ENCODE assay signal across 25 cellular contexts in the genomic region with DNA sequence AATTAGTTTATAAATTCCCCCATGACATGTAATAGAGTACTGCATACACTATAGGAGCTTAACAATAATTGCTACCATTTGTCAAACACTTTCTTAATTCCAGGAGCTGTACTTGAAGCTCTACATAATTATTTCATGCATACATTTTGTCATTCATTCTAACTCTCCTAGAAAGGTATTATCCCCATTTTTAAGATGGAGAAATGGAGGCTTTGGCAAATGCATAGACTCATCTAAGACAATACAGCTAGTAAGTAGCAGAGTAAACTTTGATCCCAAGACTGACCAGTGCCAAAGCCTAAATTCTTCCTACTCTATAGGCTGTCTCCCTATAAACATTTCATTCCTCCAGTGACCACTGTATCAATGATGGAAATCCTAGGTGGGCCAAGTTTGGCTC. TPM values are rescaled to one million over a fixed set of nuclear protein-coding genes. Genes with fewer than 3 reads are reported as not detected.
A peak's percentile ranks its signal among the peaks of the same experiment; 100 is the strongest.
DNase-seq lines count a peak whose midpoint lies in the region; ATAC-seq, FAIRE-seq and TF ChIP-seq lines count a peak whose summit lies in the region.
"Had no signal": no experiment of that assay in that cellular context is flagged by ENCODE, and none has a peak within 500 bp of the region (broad histone marks: within the 10 kb centered on the region; RNA-seq: fewer than 3 reads in every experiment).

No MANE protein-coding gene starts in this region.

- ATAC-seq in HepG2 (no peak), right lobe of liver (no peak)
- no peak for ATAC-seq in central memory CD8-positive, alpha-beta T cell (replicated peaks; ENCODE audit: extremely low read depth, poor library complexity, severe bottlenecking)
- no peak for ATAC-seq in activated naive CD4-positive, alpha-beta T cell treated with anti-CD3 and anti-CD28 coated beads, Interleukin-2, amount 50 U/mL, for 72 hours
- ATAC-seq: GM23338, HCT116 had no signal

- peak overlapping the region; percentile 26 for H3K27ac Mint-ChIP-seq in activated T-helper 2 cell treated with anti-CD3 and anti-CD28 coated beads, Interferon-gamma antibody, Interleukin-2, Interleukin-4, amounts not matched to agents 10 μg/mL and 5 μg/mL and 100 μg/mL, durations not matched to agents 14 hours and 24 hours and 36 hours
- peak overlapping the region; percentile 91 for H3K27ac Mint-ChIP-seq in central memory CD8-positive, alpha-beta T cell (ENCODE audit: low read depth)
- H3K27ac Mint-ChIP-seq in nephron: peak overlapping the region in 2 of 3 experiments; percentile 76 to 87
- no peak overlapping the region for H3K27ac Mint-ChIP-seq in HFFc6
- no peak overlapping the region for H3K27ac Mint-ChIP-seq in activated naive CD4-positive, alpha-beta T cell treated with anti-CD3 and anti-CD28 coated beads, Interleukin-2, amount 50 U/mL, for 72 hours
- H3K27ac Mint-ChIP-seq: GM23338, H9 had no signal

- H3K4me3 Mint-ChIP-seq in activated T-helper 2 cell treated with anti-CD3 and anti-CD28 coated beads, Interferon-gamma antibody, Interleukin-2, Interleukin-4, amounts not matched to agents 10 μg/mL and 5 μg/mL and 100 μg/mL, durations not matched to agents 14 hours and 24 hours and 36 hours (ENCODE audit: low read depth): no peak overlapping the region
- H3K4me3 Mint-ChIP-seq in central memory CD8-positive, alpha-beta T cell: no peak overlapping the region
- H3K4me3 Mint-ChIP-seq in nephron: no peak overlapping the region
- no peak overlapping the region for H3K4me3 Mint-ChIP-seq in HFFc6
- H3K4me3 Mint-ChIP-seq: CD4-positive, alpha-beta memory T cell; GM23338; H9 had no signal

- no peaks in the 10 kb centered on the region for H3K9me3 ChIP-seq in HepG2 (ENCODE audit: low read length)
- H3K9me3 ChIP-seq in right lobe of liver: no peaks in the 10 kb centered on the region

- TF ChIP-seq POLR2A in HepG2 (IDR thresholded peaks at IDR 0.05; ENCODE audit: insufficient read depth in 1 of 2, low read depth in 2 of 2, low read length in 2 of 2) (no peak), right lobe of liver (IDR thresholded peaks at IDR 0.05) (no peak)

- peaks cover 13% of the 10 kb centered on the region for H3K9me3 Mint-ChIP-seq in activated T-helper 2 cell treated with anti-CD3 and anti-CD28 coated beads, Interferon-gamma antibody, Interleukin-2, Interleukin-4, amounts not matched to agents 10 μg/mL and 5 μg/mL and 100 μg/mL, durations not matched to agents 14 hours and 24 hours and 36 hours
- no peaks in the 10 kb centered on the region for H3K9me3 Mint-ChIP-seq in central memory CD8-positive, alpha-beta T cell
- H3K9me3 Mint-ChIP-seq in nephron: no peaks in the 10 kb centered on the region
- H3K9me3 Mint-ChIP-seq in HFFc6: no peaks in the 10 kb centered on the region
- H3K9me3 Mint-ChIP-seq in activated naive CD4-positive, alpha-beta T cell treated with anti-CD3 and anti-CD28 coated beads, Interleukin-2, amount 50 U/mL, for 72 hours: peaks cover 0 to 8% of the 10 kb centered on the region in 2 donors
- H3K9me3 Mint-ChIP-seq: CD4-positive, alpha-beta memory T cell; GM23338; H9 had no signal

- TF ChIP-seq EP300 in HepG2 (IDR thresholded peaks at IDR 0.05; ENCODE audit: low read depth in 2 of 2, low read length in 2 of 2) (no peak), HepG2 (CRISPR knock-in tag; IDR thresholded peaks at IDR 0.05; ENCODE audit: borderline replicate concordance) (no peak)

- no peaks in the 10 kb centered on the region for H3K79me2 ChIP-seq in HepG2 (ENCODE audit: insufficient read depth, low read length)

- H3K27ac ChIP-seq in HepG2 (ENCODE audit: extremely low read length, insufficient read depth, low read length) (no peak overlapping the region), right lobe of liver (no peak overlapping the region)

- H2AFZ ChIP-seq in HepG2 (ENCODE audit: low read length): no peak overlapping the region
- H2AFZ ChIP-seq: GM23338 had no signal

- H4K20me1 ChIP-seq in HepG2 (ENCODE audit: insufficient read depth, low read length): no peaks in the 10 kb centered on the region

- peaks cover 87% of the 10 kb centered on the region for H3K4me1 Mint-ChIP-seq in activated T-helper 2 cell treated with anti-CD3 and anti-CD28 coated beads, Interferon-gamma antibody, Interleukin-2, Interleukin-4, amounts not matched to agents 10 μg/mL and 5 μg/mL and 100 μg/mL, durations not matched to agents 14 hours and 24 hours and 36 hours (ENCODE audit: low read depth)
- peaks cover 68% of the 10 kb centered on the region for H3K4me1 Mint-ChIP-seq in central memory CD8-positive, alpha-beta T cell
- H3K4me1 Mint-ChIP-seq in nephron (peaks cover 51% of the 10 kb centered on the region), HFFc6 (ENCODE audit: low read depth) (peaks cover 48% of the 10 kb centered on the region)

- H3K27me3 Mint-ChIP-seq in activated T-helper 2 cell treated with anti-CD3 and anti-CD28 coated beads, Interferon-gamma antibody, Interleukin-2, Interleukin-4, amounts not matched to agents 10 μg/mL and 5 μg/mL and 100 μg/mL, durations not matched to agents 14 hours and 24 hours and 36 hours (ENCODE audit: low read depth): no peaks in the 10 kb centered on the region
- H3K27me3 Mint-ChIP-seq in central memory CD8-positive, alpha-beta T cell: no peaks in the 10 kb centered on the region
- H3K27me3 Mint-ChIP-seq in nephron (ENCODE audit: low read depth) (peaks cover 5% of the 10 kb centered on the region), HFFc6 (ENCODE audit: insufficient read depth) (peaks cover 7% of the 10 kb centered on the region)
- H3K27me3 Mint-ChIP-seq: CD4-positive, alpha-beta memory T cell had no signal

- H3K27me3 ChIP-seq in HepG2 (ENCODE audit: control insufficient read depth in 1 of 2, insufficient read depth in 2 of 2, low read length in 2 of 2) (no peaks in the 10 kb centered on the region), right lobe of liver (no peaks in the 10 kb centered on the region)

- H3K4me2 ChIP-seq in HepG2 (ENCODE audit: low read depth, low read length): no peak overlapping the region
- H3K4me2 ChIP-seq: GM23338 had no signal

- TF ChIP-seq CTCF in HepG2 (CRISPR knock-in tag; IDR thresholded peaks at IDR 0.05) (no peak), right lobe of liver (IDR thresholded peaks at IDR 0.05) (no peak), nephron (IDR thresholded peaks at IDR 0.05; ENCODE audit: unreplicated experiment in 3 of 3) (no peak), HFFc6 (IDR thresholded peaks at IDR 0.05) (no peak)

- no peak overlapping the region for H3K4me3 ChIP-seq in HepG2 (replicated peaks in 1 of 3; ENCODE audit: insufficient read depth in 1 of 3, low read depth in 2 of 3, low read length in 3 of 3)
- no peak overlapping the region for H3K4me3 ChIP-seq in right lobe of liver
- H3K4me3 ChIP-seq: GM23338 had no signal

- POLR2A ChIA-PET in HepG2 (lab: Yijun Ruan, JAX): interaction anchor here (1.5 kb wide), 1 partner anchor 23 kb away, joined by 3 read pairs; no protein-coding TSS in a partner anchor

- in situ Hi-C loops in HepG2 (cut with HindIII; ENCODE audit: extremely low pct_ligation_motif_present, low pct_unique_long_range_greater_than_20kb): no loop called here

- peaks cover 13% of the 10 kb centered on the region for H3K36me3 Mint-ChIP-seq in activated T-helper 2 cell treated with anti-CD3 and anti-CD28 coated beads, Interferon-gamma antibody, Interleukin-2, Interleukin-4, amounts not matched to agents 10 μg/mL and 5 μg/mL and 100 μg/mL, durations not matched to agents 14 hours and 24 hours and 36 hours (ENCODE audit: low read depth)
- H3K36me3 Mint-ChIP-seq in central memory CD8-positive, alpha-beta T cell (ENCODE audit: insufficient read depth): no peaks in the 10 kb centered on the region
- H3K36me3 Mint-ChIP-seq in nephron (ENCODE audit: low read depth) (no peaks in the 10 kb centered on the region), HFFc6 (ENCODE audit: low read depth) (peaks cover 4% of the 10 kb centered on the region; the same call in 1 of the 2 replicates)
- no peaks in the 10 kb centered on the region for H3K36me3 Mint-ChIP-seq in activated naive CD4-positive, alpha-beta T cell treated with anti-CD3 and anti-CD28 coated beads, Interleukin-2, amount 50 U/mL, for 72 hours
- H3K36me3 Mint-ChIP-seq: CD4-positive, alpha-beta memory T cell had no signal

- H3K36me3 ChIP-seq in HepG2 (replicated peaks in 1 of 2; ENCODE audit: control insufficient read depth in 1 of 2, insufficient read depth in 2 of 2, low read length in 2 of 2): no peaks in the 10 kb centered on the region
- H3K36me3 ChIP-seq in right lobe of liver: no peaks in the 10 kb centered on the region

- peaks cover 95% of the 10 kb centered on the region for H3K4me1 ChIP-seq in HepG2 (ENCODE audit: insufficient read depth, low read length)
- no peaks in the 10 kb centered on the region for H3K4me1 ChIP-seq in right lobe of liver

- FAIRE-seq in HepG2 (lab: Jason Lieb, UNC): no peak
- FAIRE-seq: GM12891, GM18507 had no signal

- no peak for DNase-seq in HepG2 (ENCODE audit: low spot score)
- DNase-seq in right lobe of liver: no peak
- DNase-seq in activated T-helper 2 cell treated with anti-CD3 and anti-CD28 coated beads, Interferon-gamma antibody, Interleukin-2, Interleukin-4, amounts not matched to agents 10 μg/mL and 5 μg/mL and 100 μg/mL, durations not matched to agents 14 hours and 24 hours and 36 hours (ENCODE audit: low spot score): no peak
- no peak for DNase-seq in central memory CD8-positive, alpha-beta T cell (ENCODE audit: low spot score in 2 of 2)
- no peak for DNase-seq in HFFc6
- DNase-seq in activated naive CD4-positive, alpha-beta T cell treated with anti-CD3 and anti-CD28 coated beads, Interleukin-2, amount 50 U/mL, for 72 hours (ENCODE audit: low spot score in 2 of 2): no peak
- DNase-seq: C1 segment of cervical spinal cord; Calu3; CD4-positive, alpha-beta memory T cell; COR-L47; DMS53; DMS79 treated with DMSO at 0.1 percent for 48 hours; GF-D8; H9 had no signal

- no TSS peak for BruUV-seq in HepG2 (replicated peaks; lab: Mats Ljungman, UMichigan)

- intact Hi-C loops in HepG2 (cut with micrococcal nuclease; ENCODE audit: unreplicated experiment): no loop called here
- intact Hi-C loops in right lobe of liver (cut with DNase I): no loop called here
- intact Hi-C loops in activated T-helper 2 cell treated with anti-CD3 and anti-CD28 coated beads, Interferon-gamma antibody, Interleukin-2, Interleukin-4, amounts not matched to agents 10 μg/mL and 5 μg/mL and 100 μg/mL, durations not matched to agents 14 hours and 24 hours and 36 hours (cut with micrococcal nuclease): loop anchor here (1.0 to 5.0 kb wide), 5 partner anchors 15 to 369 kb away; a partner anchor contains a TSS

- CTCF ChIA-PET in HepG2 (lab: Yijun Ruan, JAX; ENCODE audit: low intra/inter-chr PET ratio, low total read pairs): no interaction called here

- no peak for TF ChIP-seq RAD21 in HepG2 (CRISPR knock-in tag; IDR thresholded peaks at IDR 0.05)

- no peak overlapping the region for H3K9ac ChIP-seq in HepG2 (ENCODE audit: insufficient read depth, low read depth, low read length)

RNA-seq across cellular contexts. Expression of a gene that starts 42.6 kb away (rescaled TPM):
- total RNA-seq in HepG2 (2016; rRNA removed; fragmentation: Illumina TruSeq; extraction: Trizol): not detected in 2 replicates
- total RNA-seq in HepG2 (2016; cell fraction: cytosol; rRNA removed; fragmentation: Illumina TruSeq; extraction: Trizol; ENCODE audit: low read depth): not detected in 2 replicates
- total RNA-seq in HepG2 (2016; cell fraction: insoluble cytoplasmic fraction; rRNA removed; fragmentation: Illumina TruSeq; extraction: Trizol): not detected in 2 replicates
- not detected in 2 replicates for total RNA-seq in HepG2 (2016; cell fraction: membrane; rRNA removed; fragmentation: Illumina TruSeq; extraction: Trizol)
- total RNA-seq in HepG2 (2016; cell fraction: nucleus; rRNA removed; fragmentation: Illumina TruSeq; extraction: Trizol): not detected in 2 replicates
- polyA plus RNA-seq in HepG2 (2011; rRNA removed): not detected in 2 replicates
- polyA plus RNA-seq in HepG2 (2011; cell fraction: cytosol; rRNA removed): not detected in 2 replicates
- polyA plus RNA-seq in HepG2 (2011; cell fraction: nucleus; rRNA removed): not detected in 2 replicates
- polyA plus RNA-seq in HepG2 (2012): not detected in 2 replicates
- polyA plus RNA-seq in HepG2 (2016; cell fraction: cytosol; fragmentation: Illumina TruSeq; extraction: Trizol; ENCODE audit: low read depth): not detected in 2 replicates
- not detected in 2 replicates for polyA plus RNA-seq in HepG2 (2016; cell fraction: insoluble cytoplasmic fraction; fragmentation: Illumina TruSeq; extraction: Trizol; ENCODE audit: low read depth)
- polyA plus RNA-seq in HepG2 (2016; cell fraction: membrane; fragmentation: Illumina TruSeq; extraction: Trizol; ENCODE audit: low read depth): not detected in 2 replicates
- not detected in 2 replicates for polyA plus RNA-seq in HepG2 (2016; cell fraction: nucleus; fragmentation: Illumina TruSeq; extraction: Trizol; ENCODE audit: insufficient read depth, low read depth)
- polyA minus RNA-seq in HepG2 (2011; rRNA and poly(A)+ RNA removed; ENCODE audit: low replicate concordance): not detected in 2 replicates
- polyA minus RNA-seq in HepG2 (2011; cell fraction: cytosol; rRNA and poly(A)+ RNA removed): not detected in 2 replicates
- not detected in 2 replicates for polyA minus RNA-seq in HepG2 (2011; cell fraction: nucleus; rRNA and poly(A)+ RNA removed)
- total RNA-seq in right lobe of liver: not detected
- not detected in 2 replicates for total RNA-seq in activated T-helper 2 cell treated with anti-CD3 and anti-CD28 coated beads, Interferon-gamma antibody, Interleukin-2, Interleukin-4, amounts not matched to agents 10 μg/mL and 5 μg/mL and 100 μg/mL, durations not matched to agents 14 hours and 24 hours and 36 hours
- not detected for total RNA-seq in HFFc6 (2021; fragmentation: NEBNext Ultra II Directional; extraction: Animal tissue kit (Norgen Biotek cat#: 25700))
- total RNA-seq in activated naive CD4-positive, alpha-beta T cell treated with anti-CD3 and anti-CD28 coated beads, Interleukin-2, amount 50 U/mL, for 72 hours: not detected
- total RNA-seq: A172; A673; Calu3; CD4-positive, alpha-beta memory T cell; Daoy; G401; GM23338; H4; H9 had no signal
- polyA plus RNA-seq: BJ; CD4-positive, alpha-beta memory T cell; GM23338 had no signal

Comparison
In these comparisons a context has a peak if more than half of its experiments do, and no peak if none do; other contexts are left out.
1. H3K27ac Mint-ChIP-seq: peak in activated T-helper 2 cell treated with anti-CD3 and anti-CD28 coated beads, Interferon-gamma antibody, Interleukin-2, Interleukin-4, amounts not matched to agents 10 μg/mL and 5 μg/mL and 100 μg/mL, durations not matched to agents 14 hours and 24 hours and 36 hours (single experiment), central memory CD8-positive, alpha-beta T cell (single experiment) and nephron (2 of 3); none in HFFc6 (single experiment) and activated naive CD4-positive, alpha-beta T cell treated with anti-CD3 and anti-CD28 coated beads, Interleukin-2, amount 50 U/mL, for 72 hours (0 of 2).